Comparison of ENCODE assay signal across 16 cellular contexts in genomic region chr1:206800411-206800810, GRCh38. TPM values are rescaled to one million over a fixed set of nuclear protein-coding genes. Genes with fewer than 3 reads are reported as not detected.
DNase-seq lines count a peak whose midpoint lies in the region; ATAC-seq, FAIRE-seq and TF ChIP-seq lines count a peak whose summit lies in the region.
"Had no signal": no experiment of that assay in that cellular context is flagged by ENCODE, and none has a peak within 500 bp of the region (broad histone marks: within the 10 kb centered on the region; RNA-seq: fewer than 3 reads in every experiment).

No MANE protein-coding gene starts in this region.

- H3K4me1 ChIP-seq in gastrocnemius medialis, result no peaks in the 10 kb centered on the region
- H3K4me1 ChIP-seq: SJSA1 had no signal

- H3K36me3 Mint-ChIP-seq in activated CD4-positive, alpha-beta memory T cell treated with anti-CD3 and anti-CD28 coated beads for 36 hours, result peaks cover 4% of the 10 kb centered on the region
- peaks cover 3% of the 10 kb centered on the region for H3K36me3 Mint-ChIP-seq in activated CD4-positive, alpha-beta memory T cell treated with anti-CD3 and anti-CD28 coated beads, Interleukin-2, amount 10 ng/mL, durations not matched to agents 7 days and 5 days (ENCODE audit: low read depth)
- peaks cover 5% of the 10 kb centered on the region for H3K36me3 Mint-ChIP-seq in central memory CD8-positive, alpha-beta T cell (ENCODE audit: insufficient read depth)
- no peaks in the 10 kb centered on the region for H3K36me3 Mint-ChIP-seq in naive thymus-derived CD8-positive, alpha-beta T cell
- H3K36me3 Mint-ChIP-seq: IgD-negative memory B cell had no signal

- DNase-seq in activated CD4-positive, alpha-beta memory T cell treated with anti-CD3 and anti-CD28 coated beads for 36 hours, result no peak
- no peak for DNase-seq in activated CD4-positive, alpha-beta memory T cell treated with anti-CD3 and anti-CD28 coated beads, Interleukin-2, amount 10 ng/mL, durations not matched to agents 7 days and 5 days
- DNase-seq in GM12891 (ENCODE audit: insufficient read length, low spot score) (no peak), gastrocnemius medialis (no peak), HTR-8/SVneo (ENCODE audit: insufficient read length, low spot score) (no peak)
- DNase-seq in central memory CD8-positive, alpha-beta T cell (ENCODE audit: low spot score in 2 of 2), result no peak
- no peak for DNase-seq in naive thymus-derived CD8-positive, alpha-beta T cell
- DNase-seq: 8988T, HCEC 1CT, PC-3 had no signal

- in situ Hi-C loops in gastrocnemius medialis (cut with MboI; ENCODE audit: low sequenced_read_pairs in 4 of 4), result loop anchor here in 3 of 4 donors (10.0 to 25.0 kb wide), 3 partner anchors 138 to 166 kb away; partner anchors contain the start of gene DYRK3 (in 1 of the 3)

- no peak for TF ChIP-seq POLR2A in GM12891 (IDR thresholded peaks at IDR 0.05; ENCODE audit: low read depth, low read length)
- no peak for TF ChIP-seq POLR2A in gastrocnemius medialis (IDR thresholded peaks at IDR 0.05)

- no peaks in the 10 kb centered on the region for H3K9me3 ChIP-seq in gastrocnemius medialis
- H3K9me3 ChIP-seq: SJSA1 had no signal

- H3K27ac Mint-ChIP-seq in activated CD4-positive, alpha-beta memory T cell treated with anti-CD3 and anti-CD28 coated beads for 36 hours, result peak overlapping the region; percentile 9
- H3K27ac Mint-ChIP-seq in activated CD4-positive, alpha-beta memory T cell treated with anti-CD3 and anti-CD28 coated beads, Interleukin-2, amount 10 ng/mL, durations not matched to agents 7 days and 5 days, result no peak overlapping the region
- H3K27ac Mint-ChIP-seq in central memory CD8-positive, alpha-beta T cell (ENCODE audit: low read depth), result peak overlapping the region; percentile 4
- peak overlapping the region in 6 of 10 donors; percentile 31 to 96 (median 68) for H3K27ac Mint-ChIP-seq in naive thymus-derived CD8-positive, alpha-beta T cell

- FAIRE-seq in GM12891 (lab: Jason Lieb, UNC), result no peak
- FAIRE-seq in HTR-8/SVneo (lab: Jason Lieb, UNC), result no peak
- FAIRE-seq: GM12878 had no signal

- TF ChIP-seq CTCF in gastrocnemius medialis (IDR thresholded peaks at IDR 0.05 in 4 of 5, conservative IDR thresholded peaks at IDR 0.05 in 1 of 5), result no peak

- CTCF ChIA-PET in activated CD4-positive, alpha-beta memory T cell treated with anti-CD3 and anti-CD28 coated beads for 36 hours (lab: Charles Lee), result interaction anchor here (1.1 to 3.7 kb wide), 3 partner anchors 66 to 112 kb away, joined by 3 to 19 read pairs (median 7); no protein-coding TSS in a partner anchor
- CTCF ChIA-PET in activated CD4-positive, alpha-beta memory T cell treated with anti-CD3 and anti-CD28 coated beads, Interleukin-2, amount 10 ng/mL, durations not matched to agents 7 days and 5 days (lab: Charles Lee), result interaction anchor here (2.4 to 2.5 kb wide), 2 partner anchors 13 to 57 kb away, joined by 6 to 11 read pairs; no protein-coding TSS in a partner anchor

- no peak overlapping the region for H3K4me3 Mint-ChIP-seq in activated CD4-positive, alpha-beta memory T cell treated with anti-CD3 and anti-CD28 coated beads for 36 hours
- no peak overlapping the region for H3K4me3 Mint-ChIP-seq in activated CD4-positive, alpha-beta memory T cell treated with anti-CD3 and anti-CD28 coated beads, Interleukin-2, amount 10 ng/mL, durations not matched to agents 7 days and 5 days
- H3K4me3 Mint-ChIP-seq in central memory CD8-positive, alpha-beta T cell, result no peak overlapping the region
- no peak overlapping the region for H3K4me3 Mint-ChIP-seq in naive thymus-derived CD8-positive, alpha-beta T cell
- H3K4me3 Mint-ChIP-seq: IgD-negative memory B cell had no signal

- POLR2A ChIA-PET in activated CD4-positive, alpha-beta memory T cell treated with anti-CD3 and anti-CD28 coated beads for 36 hours (lab: Charles Lee), result no interaction called here
- POLR2A ChIA-PET in activated CD4-positive, alpha-beta memory T cell treated with anti-CD3 and anti-CD28 coated beads, Interleukin-2, amount 10 ng/mL, durations not matched to agents 7 days and 5 days (lab: Charles Lee), result interaction anchor here (1.0 to 3.8 kb wide), 3 partner anchors 31 to 109 kb away, joined by 3 to 18 read pairs (median 5); partner anchors contain the start of gene IL19
- POLR2A ChIA-PET in naive thymus-derived CD8-positive, alpha-beta T cell (lab: Charles Lee), result interaction anchor here (1.0 to 2.2 kb wide), 3 partner anchors 60 to 66 kb away, joined by 3 to 6 read pairs (median 3); no protein-coding TSS in a partner anchor

- H3K27ac ChIP-seq in gastrocnemius medialis, result no peak overlapping the region
- H3K27ac ChIP-seq: C4-2B, SJSA1 had no signal

- no peaks in the 10 kb centered on the region for H3K9me3 Mint-ChIP-seq in activated CD4-positive, alpha-beta memory T cell treated with anti-CD3 and anti-CD28 coated beads for 36 hours
- no peaks in the 10 kb centered on the region for H3K9me3 Mint-ChIP-seq in activated CD4-positive, alpha-beta memory T cell treated with anti-CD3 and anti-CD28 coated beads, Interleukin-2, amount 10 ng/mL, durations not matched to agents 7 days and 5 days
- H3K9me3 Mint-ChIP-seq in central memory CD8-positive, alpha-beta T cell, result no peaks in the 10 kb centered on the region
- no peaks in the 10 kb centered on the region for H3K9me3 Mint-ChIP-seq in naive thymus-derived CD8-positive, alpha-beta T cell
- H3K9me3 Mint-ChIP-seq: IgD-negative memory B cell had no signal

- no peak for ATAC-seq in central memory CD8-positive, alpha-beta T cell (replicated peaks; ENCODE audit: extremely low read depth, poor library complexity, severe bottlenecking)
- no peak for ATAC-seq in naive thymus-derived CD8-positive, alpha-beta T cell
- ATAC-seq in gastrocnemius medialis (no peak), GM21367 (IDR thresholded peaks at IDR 0.05; ENCODE audit: unreplicated experiment) (no peak)
- ATAC-seq: GM12878, PC-3 had no signal

- H3K27me3 ChIP-seq in gastrocnemius medialis, result no peaks in the 10 kb centered on the region
- H3K27me3 ChIP-seq: SJSA1 had no signal

- H3K36me3 ChIP-seq in gastrocnemius medialis, result no peaks in the 10 kb centered on the region
- H3K36me3 ChIP-seq: SJSA1 had no signal

- H3K4me3 ChIP-seq in gastrocnemius medialis, result no peak overlapping the region
- H3K4me3 ChIP-seq: GM12878, SJSA1 had no signal

- peaks cover 16% of the 10 kb centered on the region for H3K27me3 Mint-ChIP-seq in activated CD4-positive, alpha-beta memory T cell treated with anti-CD3 and anti-CD28 coated beads for 36 hours
- peaks cover 30% of the 10 kb centered on the region for H3K27me3 Mint-ChIP-seq in activated CD4-positive, alpha-beta memory T cell treated with anti-CD3 and anti-CD28 coated beads, Interleukin-2, amount 10 ng/mL, durations not matched to agents 7 days and 5 days
- H3K27me3 Mint-ChIP-seq in central memory CD8-positive, alpha-beta T cell, result no peaks in the 10 kb centered on the region
- no peaks in the 10 kb centered on the region for H3K27me3 Mint-ChIP-seq in naive thymus-derived CD8-positive, alpha-beta T cell

- peaks cover 73% of the 10 kb centered on the region for H3K4me1 Mint-ChIP-seq in activated CD4-positive, alpha-beta memory T cell treated with anti-CD3 and anti-CD28 coated beads for 36 hours (ENCODE audit: low read depth)
- peaks cover 74% of the 10 kb centered on the region for H3K4me1 Mint-ChIP-seq in activated CD4-positive, alpha-beta memory T cell treated with anti-CD3 and anti-CD28 coated beads, Interleukin-2, amount 10 ng/mL, durations not matched to agents 7 days and 5 days
- H3K4me1 Mint-ChIP-seq in central memory CD8-positive, alpha-beta T cell, result peaks cover 53% of the 10 kb centered on the region
- peaks cover 28 to 69% (median 66%) of the 10 kb centered on the region in 4 donors for H3K4me1 Mint-ChIP-seq in naive thymus-derived CD8-positive, alpha-beta T cell

- intact Hi-C loops in activated CD4-positive, alpha-beta memory T cell treated with anti-CD3 and anti-CD28 coated beads for 36 hours (cut with micrococcal nuclease), result loop anchor here (5.0 kb wide), 1 partner anchor 328 kb away; the partner anchor contains the start of gene IKBKE
- intact Hi-C loops in gastrocnemius medialis (cut with DNase I; ENCODE audit: low total_unique reads), result loop anchor here (10.0 kb wide), 1 partner anchor 114 kb away; no protein-coding TSS in a partner anchor

TF ChIP-seq in GM12891, 5 proteins besides CTCF, POLR2A, EP300 and RAD21:
- TF ChIP-seq TAF1 (IDR thresholded peaks at IDR 0.05; ENCODE audit: low read depth, low read length) (no peak), SPI1 (IDR thresholded peaks at IDR 0.05; ENCODE audit: low read depth, low read length) (peak; percentile 24; the same call in 1 of the 2 replicates), PAX5 (IDR thresholded peaks at IDR 0.05; ENCODE audit: insufficient read depth, low read length, severe bottlenecking) (no peak)
TF ChIP-seq in GM12891: peak in this region for 1.

RNA-seq across cellular contexts. Expression of gene IL10, which starts 28.1 kb away (rescaled TPM):
- total RNA-seq in activated CD4-positive, alpha-beta memory T cell treated with anti-CD3 and anti-CD28 coated beads for 36 hours, result 10 to 100 TPM; 17.3 to 18.5 TPM
- total RNA-seq in activated CD4-positive, alpha-beta memory T cell treated with anti-CD3 and anti-CD28 coated beads, Interleukin-2, amount 10 ng/mL, durations not matched to agents 7 days and 5 days, result 1 to 10 TPM in 1 of 2 experiments, under 1 TPM in 1; 0.73 to 1.9 TPM
- polyA plus RNA-seq in GM12891 (2012; ENCODE audit: low read depth, missing spikeins), result 3.3 TPM
- total RNA-seq in naive thymus-derived CD8-positive, alpha-beta T cell, result not detected
- not detected for polyA plus RNA-seq in naive thymus-derived CD8-positive, alpha-beta T cell
- total RNA-seq in gastrocnemius medialis, result under 1 TPM; 0.26 to 0.61 (median 0.34) TPM
- total RNA-seq: LHCN-M2, PC-3, SJSA1 had no signal

RNA-seq across cellular contexts. Expression of gene IL19, which starts 29.8 kb away (rescaled TPM):
- under 1 TPM in 1 of 2 experiments, not detected in 1; 0.21 TPM for total RNA-seq in activated CD4-positive, alpha-beta memory T cell treated with anti-CD3 and anti-CD28 coated beads for 36 hours
- total RNA-seq in activated CD4-positive, alpha-beta memory T cell treated with anti-CD3 and anti-CD28 coated beads, Interleukin-2, amount 10 ng/mL, durations not matched to agents 7 days and 5 days, result not detected
- polyA plus RNA-seq in GM12891 (2012; ENCODE audit: low read depth, missing spikeins), result 0.18 TPM
- total RNA-seq in naive thymus-derived CD8-positive, alpha-beta T cell, result not detected
- polyA plus RNA-seq in naive thymus-derived CD8-positive, alpha-beta T cell, result not detected
- total RNA-seq in gastrocnemius medialis, result not detected
- total RNA-seq: GM12878, LHCN-M2, PC-3, SJSA1 had no signal
- polyA plus RNA-seq: IgD-negative memory B cell had no signal

Comparison
In these comparisons a context has a peak if more than half of its experiments do, and no peak if none do; other contexts are left out.
1. RNA of gene IL10, which starts 28.1 kb away (total RNA-seq): 17.3 to 18.5 TPM in activated CD4-positive, alpha-beta memory T cell treated with anti-CD3 and anti-CD28 coated beads for 36 hours; 0.73 to 1.9 TPM in activated CD4-positive, alpha-beta memory T cell treated with anti-CD3 and anti-CD28 coated beads, Interleukin-2, amount 10 ng/mL, durations not matched to agents 7 days and 5 days, 0.26 to 0.61 TPM in gastrocnemius medialis and not detected in naive thymus-derived CD8-positive, alpha-beta T cell; every median in the first group is over 4 times any median in the second.